In the genomic region with DNA sequence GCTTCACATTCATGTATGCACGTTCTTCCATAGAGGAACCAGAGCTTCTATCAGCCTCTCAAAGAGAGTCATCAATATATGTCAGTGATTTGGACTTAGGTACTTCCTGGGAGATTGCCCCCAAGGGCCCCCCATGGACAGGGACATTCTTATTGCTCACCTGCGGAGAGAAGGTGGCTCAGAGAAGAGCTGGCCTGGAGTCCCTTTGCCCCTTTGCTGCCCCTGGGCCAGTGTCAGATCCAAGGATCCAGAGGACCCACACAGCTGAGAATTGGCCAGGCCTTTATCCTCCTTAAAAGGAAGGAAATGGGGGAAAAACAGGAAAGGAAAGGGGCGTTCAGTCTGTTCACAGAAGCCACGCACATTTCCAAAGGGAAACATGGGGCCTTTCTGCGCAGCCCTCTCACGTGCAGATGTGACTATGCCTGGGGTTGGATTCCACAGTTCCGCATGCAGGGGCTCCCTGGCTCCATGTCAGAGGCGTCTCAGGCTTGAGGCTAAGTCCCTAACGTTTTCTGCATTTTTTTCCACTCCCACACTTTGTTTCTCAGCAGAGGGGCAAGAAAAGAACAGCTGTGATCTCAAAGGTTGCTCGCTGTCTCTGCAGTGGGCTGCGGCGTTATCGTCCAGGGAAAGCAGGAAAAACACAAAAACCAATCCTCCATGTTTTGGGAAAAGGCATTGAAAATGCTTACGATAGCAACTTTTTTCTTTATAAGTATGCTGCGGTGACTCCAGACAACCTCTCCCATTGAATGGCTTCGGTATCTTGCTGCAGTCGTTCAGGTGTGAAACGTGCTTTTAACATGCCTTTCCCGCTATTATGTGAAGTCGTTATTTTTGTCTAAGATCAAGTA, we compare ENCODE assay signal across 21 cellular contexts. TPM values are rescaled to one million over a fixed set of nuclear protein-coding genes. Genes with fewer than 3 reads are reported as not detected.
"Had no signal": no experiment of that assay in that cellular context is flagged by ENCODE, and none has a peak within 500 bp of the region (broad histone marks: within the 10 kb centered on the region; RNA-seq: fewer than 3 reads in every experiment).

No MANE protein-coding gene starts in this region.

- H3K9me3 Mint-ChIP-seq: activated naive CD4-positive, alpha-beta T cell treated with anti-CD3 and anti-CD28 coated beads for 36 hours; activated T-helper 17 cell treated with anti-CD3 and anti-CD28 coated beads, Interleukin-2, amount 50 U/mL, for 72 hours; natural killer cell treated with Interleukin-12 subunit alpha and Interleukin-12 subunit beta and Interleukin-15 and Interleukin-18, amount 100 ng/mL, for 72 hours; stimulated activated naive CD8-positive, alpha-beta T cell treated with anti-CD3 and anti-CD28 coated beads, Interleukin-15, Interleukin-2, amounts not matched to agents 100 ng/mL and 50 ng/mL, for 24 hours; T-helper 1 cell treated with Interleukin-12 subunit alpha and Interleukin-12 subunit beta and Interleukin-4 antibody, amounts not matched to agents 30 μg/mL and 1 μg/mL, for 36 hours; WTC11 had no signal

- H3K36me3 ChIP-seq: adrenal gland, thoracic aorta, uterus had no signal

- H3K27me3 Mint-ChIP-seq: natural killer cell treated with Interleukin-12 subunit alpha and Interleukin-12 subunit beta and Interleukin-15 and Interleukin-18, amount 100 ng/mL, for 72 hours had no signal

- ATAC-seq: activated T-helper 17 cell treated with anti-CD3 and anti-CD28 coated beads, Interleukin-2, amount 50 U/mL, for 72 hours; esophagus mucosa; left colon; natural killer cell treated with Interleukin-12 subunit alpha and Interleukin-12 subunit beta and Interleukin-15 and Interleukin-18, amount 100 ng/mL, for 72 hours; WTC11 had no signal

- H3K9me3 ChIP-seq: adrenal gland, thoracic aorta, uterus had no signal

- H3K4me1 ChIP-seq: adrenal gland, uterus had no signal

- H3K4me3 ChIP-seq: adrenal gland, thoracic aorta, uterus had no signal

- H3K27ac ChIP-seq: thoracic aorta, uterus had no signal

- H3K4me1 Mint-ChIP-seq: activated T-helper 17 cell treated with anti-CD3 and anti-CD28 coated beads, Interleukin-2, amount 50 U/mL, for 72 hours had no signal

- DNase-seq: activated CD4-positive, alpha-beta T cell treated with anti-CD3 and anti-CD28 coated beads for 48 hours; activated naive CD4-positive, alpha-beta T cell treated with anti-CD3 and anti-CD28 coated beads for 36 hours; activated T-cell treated with anti-CD3 and anti-CD28 coated beads for 4 hours; adrenal gland; central memory CD4-positive, alpha-beta T cell; left colon; stimulated activated CD4-positive, alpha-beta T cell treated with anti-CD3 and anti-CD28 coated beads, Interleukin-15, amount 100 ng/mL, for 24 hours; stimulated activated CD4-positive, alpha-beta T cell treated with anti-CD3 and anti-CD28 coated beads, Interleukin-4, amount 100 ng/mL, for 24 hours; uterus had no signal

- H3K36me3 Mint-ChIP-seq: natural killer cell treated with Interleukin-12 subunit alpha and Interleukin-12 subunit beta and Interleukin-15 and Interleukin-18, amount 100 ng/mL, for 72 hours had no signal

- H3K4me3 Mint-ChIP-seq: activated naive CD4-positive, alpha-beta T cell treated with anti-CD3 and anti-CD28 coated beads for 36 hours; activated T-helper 17 cell treated with anti-CD3 and anti-CD28 coated beads, Interleukin-2, amount 50 U/mL, for 72 hours; natural killer cell treated with Interleukin-12 subunit alpha and Interleukin-12 subunit beta and Interleukin-15 and Interleukin-18, amount 100 ng/mL, for 72 hours; stimulated activated naive CD8-positive, alpha-beta T cell treated with anti-CD3 and anti-CD28 coated beads, Interleukin-15, Interleukin-2, amounts not matched to agents 100 ng/mL and 50 ng/mL, for 24 hours; T-helper 1 cell treated with Interleukin-12 subunit alpha and Interleukin-12 subunit beta and Interleukin-4 antibody, amounts not matched to agents 30 μg/mL and 1 μg/mL, for 36 hours; WTC11 had no signal

- H3K27ac Mint-ChIP-seq: activated naive CD4-positive, alpha-beta T cell treated with anti-CD3 and anti-CD28 coated beads for 36 hours; activated T-helper 17 cell treated with anti-CD3 and anti-CD28 coated beads, Interleukin-2, amount 50 U/mL, for 72 hours; natural killer cell treated with Interleukin-12 subunit alpha and Interleukin-12 subunit beta and Interleukin-15 and Interleukin-18, amount 100 ng/mL, for 72 hours; stimulated activated naive CD8-positive, alpha-beta T cell treated with anti-CD3 and anti-CD28 coated beads, Interleukin-15, Interleukin-2, amounts not matched to agents 100 ng/mL and 50 ng/mL, for 24 hours; T-helper 1 cell treated with Interleukin-12 subunit alpha and Interleukin-12 subunit beta and Interleukin-4 antibody, amounts not matched to agents 30 μg/mL and 1 μg/mL, for 36 hours; WTC11 had no signal

- H3K27me3 ChIP-seq: uterus had no signal

RNA-seq across cellular contexts. Expression of a gene that starts 5.9 kb away (rescaled TPM):
- total RNA-seq: activated T-helper 17 cell treated with anti-CD3 and anti-CD28 coated beads, Interleukin-2, amount 50 U/mL, for 72 hours; natural killer cell treated with Interleukin-12 subunit alpha and Interleukin-12 subunit beta and Interleukin-15 and Interleukin-18, amount 100 ng/mL, for 72 hours had no signal

RNA-seq across cellular contexts. Expression of a gene that starts 10.8 kb away (rescaled TPM):
- total RNA-seq: activated naive CD4-positive, alpha-beta T cell treated with anti-CD3 and anti-CD28 coated beads for 36 hours; activated T-helper 17 cell treated with anti-CD3 and anti-CD28 coated beads, Interleukin-2, amount 50 U/mL, for 72 hours; adrenal gland; esophagus mucosa; fibroblast of villous mesenchyme; left colon; mucosa of gallbladder; natural killer cell treated with Interleukin-12 subunit alpha and Interleukin-12 subunit beta and Interleukin-15 and Interleukin-18, amount 100 ng/mL, for 72 hours; osteoblast; renal cortical epithelial cell; skeletal muscle tissue; thoracic aorta; uterus; WTC11 had no signal
- polyA plus RNA-seq: adrenal gland had no signal

RNA-seq across cellular contexts. Expression of a gene that starts 24.5 kb away (rescaled TPM):
- total RNA-seq: activated naive CD4-positive, alpha-beta T cell treated with anti-CD3 and anti-CD28 coated beads for 36 hours; activated T-helper 17 cell treated with anti-CD3 and anti-CD28 coated beads, Interleukin-2, amount 50 U/mL, for 72 hours; fibroblast of villous mesenchyme; osteoblast; renal cortical epithelial cell; WTC11 had no signal
